13 cellular contexts compared by ENCODE assay signal in the genomic region with DNA sequence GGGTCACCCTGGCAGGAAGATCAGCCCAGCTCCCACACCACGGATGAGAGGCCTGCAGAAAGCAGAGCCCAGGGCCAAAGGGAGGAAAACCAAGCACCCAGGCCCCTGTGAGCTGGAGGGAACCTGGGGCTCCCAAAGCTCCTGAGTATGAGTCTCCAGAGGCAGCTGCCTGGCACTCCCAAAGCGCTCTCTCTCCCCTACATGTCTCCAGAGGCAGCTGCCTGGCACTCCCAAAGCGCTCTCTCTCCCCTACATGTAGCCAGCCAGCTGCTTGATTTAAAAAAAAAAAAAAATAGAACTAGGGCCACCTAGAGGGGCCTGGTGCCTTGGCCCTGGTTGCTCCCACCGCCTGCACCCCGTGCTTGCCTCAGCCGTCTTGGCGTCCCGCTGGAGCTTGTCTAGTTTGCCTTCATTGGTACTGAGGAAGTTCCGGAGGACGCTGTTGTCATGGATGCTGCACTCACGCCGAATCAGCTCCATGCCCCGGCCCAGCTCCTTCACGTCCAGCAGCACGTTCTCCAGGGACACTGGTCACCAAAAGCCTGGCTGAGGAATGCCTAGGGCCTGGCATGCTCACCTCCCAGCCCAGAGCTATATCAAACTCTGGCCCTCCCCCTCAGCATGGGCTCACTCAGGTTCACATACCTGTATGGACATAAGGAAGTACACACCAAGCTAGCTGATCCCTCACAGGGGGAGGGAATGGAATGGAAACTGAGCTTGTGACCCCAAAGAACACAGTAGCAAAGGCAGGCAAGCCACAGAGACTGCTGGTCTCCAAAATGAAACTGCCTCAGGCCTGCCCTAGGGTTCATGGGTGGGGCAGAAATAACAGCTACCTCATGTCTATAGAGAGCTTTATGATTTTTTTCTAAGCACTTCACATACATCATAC. TPM values are rescaled to one million over a fixed set of nuclear protein-coding genes. Genes with fewer than 3 reads are reported as not detected.
DNase-seq lines count a peak whose midpoint lies in the region; ATAC-seq, FAIRE-seq and TF ChIP-seq lines count a peak whose summit lies in the region.
"Had no signal": no experiment of that assay in that cellular context is flagged by ENCODE, and none has a peak within 500 bp of the region (broad histone marks: within the 10 kb centered on the region; RNA-seq: fewer than 3 reads in every experiment).

No MANE protein-coding gene starts in this region.

- H3K79me2 ChIP-seq in MM.1S (ENCODE audit: low read length) (no peaks in the 10 kb centered on the region), parathyroid adenoma (no peaks in the 10 kb centered on the region)

- intact Hi-C loops in CD8-positive, alpha-beta T cell (cut with DNase I, micrococcal nuclease): no loop called here

- CTCF ChIA-PET in CD8-positive, alpha-beta T cell (lab: Charles Lee): interaction anchor here (0.6 to 19.5 kb wide), 14 partner anchors 9 to 130 kb away, joined by 3 to 493 read pairs (median 4); a partner anchor contains a TSS

- no peaks in the 10 kb centered on the region for H4K20me1 ChIP-seq in MM.1S (ENCODE audit: insufficient read depth, low read length)

- TF ChIP-seq CTCF in CD8-positive, alpha-beta T cell (IDR thresholded peaks at IDR 0.05): no peak
- TF ChIP-seq CTCF in MM.1S (IDR thresholded peaks at IDR 0.05; ENCODE audit: low read length): no peak
- no peak for TF ChIP-seq CTCF in endothelial cell (IDR thresholded peaks at IDR 0.05; ENCODE audit: unreplicated experiment)
- no peak for TF ChIP-seq CTCF in parathyroid adenoma (IDR thresholded peaks at IDR 0.05)

- no peak overlapping the region for H3K4me3 Mint-ChIP-seq in CD8-positive, alpha-beta T cell
- peak overlapping the region; percentile 83 for H3K4me3 Mint-ChIP-seq in endothelial cell (ENCODE audit: unreplicated experiment)

- H2AFZ ChIP-seq in MM.1S (ENCODE audit: low read length) (no peak overlapping the region), parathyroid adenoma (no peak overlapping the region)

- POLR2A ChIA-PET in CD8-positive, alpha-beta T cell (lab: Charles Lee): interaction anchor here (0.6 to 2.0 kb wide), 9 partner anchors 10 to 413 kb away, joined by 3 to 7 read pairs (median 4); a partner anchor contains a TSS

- H3K36me3 Mint-ChIP-seq in CD8-positive, alpha-beta T cell: peaks cover 80% of the 10 kb centered on the region
- H3K36me3 Mint-ChIP-seq in endothelial cell (ENCODE audit: low read depth, unreplicated experiment): peaks cover 75% of the 10 kb centered on the region

- H3K9me3 ChIP-seq in CD8-positive, alpha-beta T cell (ENCODE audit: low read length): no peaks in the 10 kb centered on the region
- H3K9me3 ChIP-seq in MM.1S (replicated peaks; ENCODE audit: insufficient read depth, low read length) (no peaks in the 10 kb centered on the region), parathyroid adenoma (ENCODE audit: control insufficient read depth, low read length) (no peaks in the 10 kb centered on the region)

- no peak overlapping the region for H3K4me3 ChIP-seq in CD8-positive, alpha-beta T cell (ENCODE audit: low read depth, low read length)
- H3K4me3 ChIP-seq in MM.1S (ENCODE audit: low read length): no peak overlapping the region
- no peak overlapping the region for H3K4me3 ChIP-seq in parathyroid adenoma (ENCODE audit: low read depth, low read length)

- H3K27ac ChIP-seq in CD8-positive, alpha-beta T cell (ENCODE audit: low read depth, low read length): no peak overlapping the region
- H3K27ac ChIP-seq in MM.1S (ENCODE audit: low read length): peak overlapping the region; percentile 18; the same call in 1 of the 2 replicates
- H3K27ac ChIP-seq in parathyroid adenoma: peak overlapping the region; percentile 27

- no peaks in the 10 kb centered on the region for H3K9me3 Mint-ChIP-seq in CD8-positive, alpha-beta T cell
- no peaks in the 10 kb centered on the region for H3K9me3 Mint-ChIP-seq in endothelial cell (ENCODE audit: unreplicated experiment)

- no peaks in the 10 kb centered on the region for H3K27me3 ChIP-seq in CD8-positive, alpha-beta T cell (ENCODE audit: insufficient read depth, low read length)
- no peaks in the 10 kb centered on the region for H3K27me3 ChIP-seq in MM.1S (replicated peaks; ENCODE audit: insufficient read depth, low read length)
- H3K27me3 ChIP-seq in parathyroid adenoma (ENCODE audit: control insufficient read depth, insufficient read depth, low read length): no peaks in the 10 kb centered on the region

- H3K9ac ChIP-seq in MM.1S (ENCODE audit: low read length): no peak overlapping the region
- no peak overlapping the region for H3K9ac ChIP-seq in parathyroid adenoma

- peak overlapping the region; percentile 70 for H3K27ac Mint-ChIP-seq in CD8-positive, alpha-beta T cell
- H3K27ac Mint-ChIP-seq in endothelial cell (ENCODE audit: unreplicated experiment): peak overlapping the region; percentile 95

- H3K4me1 ChIP-seq in CD8-positive, alpha-beta T cell (ENCODE audit: insufficient read depth, low read length): peaks cover 12% of the 10 kb centered on the region
- H3K4me1 ChIP-seq in MM.1S (ENCODE audit: low read length): peaks cover 19% of the 10 kb centered on the region
- peaks cover 3% of the 10 kb centered on the region for H3K4me1 ChIP-seq in parathyroid adenoma

- H3K36me3 ChIP-seq in CD8-positive, alpha-beta T cell (ENCODE audit: insufficient read depth, low read length): peaks cover 10% of the 10 kb centered on the region
- no peaks in the 10 kb centered on the region for H3K36me3 ChIP-seq in MM.1S (replicated peaks; ENCODE audit: insufficient read depth, low read length)
- H3K36me3 ChIP-seq in parathyroid adenoma (ENCODE audit: control insufficient read depth, insufficient read depth, low read length): no peaks in the 10 kb centered on the region

- no peak for FAIRE-seq in RCC 7860 (lab: Jason Lieb, UNC)
- FAIRE-seq: keratinocyte had no signal

- H3K4me1 Mint-ChIP-seq in CD8-positive, alpha-beta T cell (ENCODE audit: low read depth): peaks cover 37% of the 10 kb centered on the region
- H3K4me1 Mint-ChIP-seq in endothelial cell (ENCODE audit: unreplicated experiment): peaks cover 73% of the 10 kb centered on the region

- no peaks in the 10 kb centered on the region for H3K9me2 ChIP-seq in MM.1S (replicated peaks; ENCODE audit: insufficient read depth, low read length)

- no peak for ATAC-seq in CD8-positive, alpha-beta T cell
- ATAC-seq in HG03439 (IDR thresholded peaks at IDR 0.05; ENCODE audit: unreplicated experiment): no peak

- no peak for DNase-seq in CD8-positive, alpha-beta T cell
- DNase-seq in MM.1S (peak; percentile 74), endothelial cell (ENCODE audit: low spot score) (no peak), RCC 7860 (ENCODE audit: low spot score) (no peak), GM19240 (ENCODE audit: insufficient read length, low spot score) (no peak)
- no peak for DNase-seq in activated CD8-positive, alpha-beta memory T cell treated with anti-CD3 and anti-CD28 coated beads, Interleukin-2, amount 50 U/mL, for 4 hours
- DNase-seq: activated CD4-positive, CD25-positive, alpha-beta regulatory T cell treated with anti-CD3 and anti-CD28 coated beads, Interleukin-2, amount 50 U/mL, for 72 hours; Karpas-422; NCI-H226; RPMI8226 had no signal

- H3K4me2 ChIP-seq in MM.1S (ENCODE audit: low read depth, low read length) (peak overlapping the region; percentile 26; the same call in 1 of the 2 replicates), parathyroid adenoma (ENCODE audit: low read length) (no peak overlapping the region)

- H3K27me3 Mint-ChIP-seq in CD8-positive, alpha-beta T cell (ENCODE audit: low read depth): no peaks in the 10 kb centered on the region
- peaks cover 39% of the 10 kb centered on the region for H3K27me3 Mint-ChIP-seq in endothelial cell (ENCODE audit: unreplicated experiment)

- peaks cover 9% of the 10 kb centered on the region for H3F3A ChIP-seq in MM.1S (ENCODE audit: insufficient read depth, low read length)

RNA-seq across cellular contexts. Expression of a gene that starts 24.7 kb away (rescaled TPM):
- 1 to 10 TPM; 3.4 to 4.2 TPM for total RNA-seq in CD8-positive, alpha-beta T cell
- 9.2 TPM for total RNA-seq in endothelial cell (ENCODE audit: unreplicated experiment)

RNA-seq across cellular contexts. Expression of a gene that starts 42.6 kb away (rescaled TPM):
- 1 to 10 TPM in 1 of 2 experiments, under 1 TPM in 1; 0.50 to 1.0 TPM for total RNA-seq in CD8-positive, alpha-beta T cell
- 1.9 TPM for total RNA-seq in endothelial cell (ENCODE audit: unreplicated experiment)

RNA-seq across cellular contexts. Expression of a gene that starts 59.1 kb away (rescaled TPM):
- total RNA-seq in CD8-positive, alpha-beta T cell: 10 to 100 TPM; 27.9 to 31.9 TPM
- 194 TPM for total RNA-seq in endothelial cell (ENCODE audit: unreplicated experiment)
